16 cellular contexts compared by ENCODE assay signal in the genomic region with DNA sequence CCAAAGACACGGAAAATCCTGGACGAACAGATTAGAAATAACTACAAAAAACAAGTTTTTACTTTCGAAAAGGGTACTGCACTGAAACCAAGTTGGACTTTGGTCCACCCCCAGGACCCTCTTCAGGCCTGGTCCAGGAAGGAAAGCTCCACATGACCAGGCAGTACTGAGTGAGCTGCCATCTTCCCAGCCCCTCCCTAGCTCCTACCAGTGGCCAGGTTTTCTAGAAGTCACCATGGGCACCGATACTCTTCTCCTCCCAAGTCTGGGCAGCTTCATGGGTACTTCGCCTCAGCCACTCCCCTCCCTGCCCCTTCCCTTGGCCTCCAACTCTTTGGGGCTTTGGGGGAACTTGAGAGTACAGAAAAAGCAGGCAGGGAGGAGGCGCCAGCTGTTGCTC. TPM values are rescaled to one million over a fixed set of nuclear protein-coding genes. Genes with fewer than 3 reads are reported as not detected.
DNase-seq lines count a peak whose midpoint lies in the region; ATAC-seq lines count a peak whose summit lies in the region.
"Had no signal": no experiment of that assay in that cellular context is flagged by ENCODE, and none has a peak within 500 bp of the region (broad histone marks: within the 10 kb centered on the region; RNA-seq: fewer than 3 reads in every experiment).

No MANE protein-coding gene starts in this region.

- H3K27me3 Mint-ChIP-seq in activated naive CD4-positive, alpha-beta T cell treated with anti-CD3 and anti-CD28 coated beads, Interleukin-2, amount 50 U/mL, for 24 hours = no peaks in the 10 kb centered on the region
- H3K27me3 Mint-ChIP-seq in activated T-helper 17 cell treated with anti-CD3 and anti-CD28 coated beads, Interleukin-2, amount 50 U/mL, for 72 hours = no peaks in the 10 kb centered on the region
- no peaks in the 10 kb centered on the region for H3K27me3 Mint-ChIP-seq in naive thymus-derived CD4-positive, alpha-beta T cell

- peak overlapping the region; percentile 40 for H3K4me3 ChIP-seq in naive thymus-derived CD4-positive, alpha-beta T cell (ENCODE audit: low read length)
- H3K4me3 ChIP-seq: neural progenitor cell, SK-N-MC had no signal

- H3K4me1 ChIP-seq in naive thymus-derived CD4-positive, alpha-beta T cell (ENCODE audit: control insufficient read depth in 2 of 2, insufficient read depth in 2 of 2, low read length in 2 of 2) = peaks cover 70 to 84% of the 10 kb centered on the region in 2 donors

- CTCF ChIA-PET in naive thymus-derived CD4-positive, alpha-beta T cell (lab: Charles Lee) = interaction anchor here (1.0 to 6.8 kb wide), 14 partner anchors 12 to 141 kb away, joined by 3 to 201 read pairs (median 8); a partner anchor contains a TSS

- peaks cover 92% of the 10 kb centered on the region for H3K4me1 Mint-ChIP-seq in activated naive CD4-positive, alpha-beta T cell treated with anti-CD3 and anti-CD28 coated beads, Interleukin-2, amount 50 U/mL, for 24 hours
- peaks cover 72% of the 10 kb centered on the region for H3K4me1 Mint-ChIP-seq in activated T-helper 17 cell treated with anti-CD3 and anti-CD28 coated beads, Interleukin-2, amount 50 U/mL, for 72 hours
- peaks cover 64 to 100% (median 92%) of the 10 kb centered on the region in 7 donors for H3K4me1 Mint-ChIP-seq in naive thymus-derived CD4-positive, alpha-beta T cell

- ATAC-seq in activated T-helper 17 cell treated with anti-CD3 and anti-CD28 coated beads, Interleukin-2, amount 50 U/mL, for 72 hours (replicated peaks) = no peak
- ATAC-seq in naive thymus-derived CD4-positive, alpha-beta T cell = no peak
- ATAC-seq in HG03025 (IDR thresholded peaks at IDR 0.05; ENCODE audit: low FRiP score, unreplicated experiment) = no peak
- no peak for ATAC-seq in GM18868 (IDR thresholded peaks at IDR 0.05; ENCODE audit: unreplicated experiment)
- ATAC-seq: esophagus mucosa, left lobe of liver had no signal

- no peaks in the 10 kb centered on the region for H3K27me3 ChIP-seq in naive thymus-derived CD4-positive, alpha-beta T cell (ENCODE audit: control insufficient read depth in 2 of 2, insufficient read depth in 2 of 2, low read length in 2 of 2)
- H3K27me3 ChIP-seq: neural progenitor cell had no signal

- no peaks in the 10 kb centered on the region for H3K9me3 ChIP-seq in naive thymus-derived CD4-positive, alpha-beta T cell (ENCODE audit: control insufficient read depth in 2 of 3, low read length in 3 of 3)

- H3K27ac Mint-ChIP-seq in activated naive CD4-positive, alpha-beta T cell treated with anti-CD3 and anti-CD28 coated beads, Interleukin-2, amount 50 U/mL, for 24 hours = peak overlapping the region; percentile 99
- peak overlapping the region; percentile 94 for H3K27ac Mint-ChIP-seq in activated T-helper 17 cell treated with anti-CD3 and anti-CD28 coated beads, Interleukin-2, amount 50 U/mL, for 72 hours
- H3K27ac Mint-ChIP-seq in naive thymus-derived CD4-positive, alpha-beta T cell = peak overlapping the region; percentile 95 to 99 (median 98)

- POLR2A ChIA-PET in naive thymus-derived CD4-positive, alpha-beta T cell (lab: Charles Lee) = interaction anchor here (0.8 to 16.5 kb wide), 16 partner anchors 7 to 137 kb away, joined by 3 to 726 read pairs (median 10); a partner anchor contains a TSS

- intact Hi-C loops in naive thymus-derived CD4-positive, alpha-beta T cell (cut with micrococcal nuclease) = loop anchor here (2.0 to 5.0 kb wide), 2 partner anchors 29 to 93 kb away; a partner anchor contains a TSS

- H3K36me3 Mint-ChIP-seq in activated naive CD4-positive, alpha-beta T cell treated with anti-CD3 and anti-CD28 coated beads, Interleukin-2, amount 50 U/mL, for 24 hours = peaks cover 39% of the 10 kb centered on the region
- H3K36me3 Mint-ChIP-seq in activated T-helper 17 cell treated with anti-CD3 and anti-CD28 coated beads, Interleukin-2, amount 50 U/mL, for 72 hours (ENCODE audit: low read depth) = peaks cover 100% of the 10 kb centered on the region
- H3K36me3 Mint-ChIP-seq in naive thymus-derived CD4-positive, alpha-beta T cell = peaks cover 9 to 85% (median 46%) of the 10 kb centered on the region in 5 donors

- H3K9me3 Mint-ChIP-seq in activated naive CD4-positive, alpha-beta T cell treated with anti-CD3 and anti-CD28 coated beads, Interleukin-2, amount 50 U/mL, for 24 hours = no peaks in the 10 kb centered on the region
- no peaks in the 10 kb centered on the region for H3K9me3 Mint-ChIP-seq in activated T-helper 17 cell treated with anti-CD3 and anti-CD28 coated beads, Interleukin-2, amount 50 U/mL, for 72 hours
- H3K9me3 Mint-ChIP-seq in naive thymus-derived CD4-positive, alpha-beta T cell = no peaks in the 10 kb centered on the region
- H3K9me3 Mint-ChIP-seq: neural progenitor cell had no signal

- no peak for DNase-seq in activated naive CD4-positive, alpha-beta T cell (lab: John Stamatoyannopoulos, UW)
- no peak for DNase-seq in naive thymus-derived CD4-positive, alpha-beta T cell
- DNase-seq in KG1 (lab: John Stamatoyannopoulos, UW) = no peak
- no peak for DNase-seq in EL
- DNase-seq: activated CD4-positive, alpha-beta T cell treated with anti-CD3 and anti-CD28 coated beads for 1 hour; DMS79 treated with DMSO at 0.1 percent for 48 hours; hippocampal formation; NCI-H1105 treated with DMSO at 0.1 percent for 48 hours had no signal

- H3K4me3 Mint-ChIP-seq in activated naive CD4-positive, alpha-beta T cell treated with anti-CD3 and anti-CD28 coated beads, Interleukin-2, amount 50 U/mL, for 24 hours = peak overlapping the region; percentile 82
- H3K4me3 Mint-ChIP-seq in activated T-helper 17 cell treated with anti-CD3 and anti-CD28 coated beads, Interleukin-2, amount 50 U/mL, for 72 hours = peak overlapping the region; percentile 79
- peak overlapping the region; percentile 74 to 89 (median 85) for H3K4me3 Mint-ChIP-seq in naive thymus-derived CD4-positive, alpha-beta T cell
- H3K4me3 Mint-ChIP-seq: neural progenitor cell had no signal

- peaks cover 19 to 30% (median 25%) of the 10 kb centered on the region in 3 experiments for H3K36me3 ChIP-seq in naive thymus-derived CD4-positive, alpha-beta T cell (ENCODE audit: control insufficient read depth in 2 of 3, insufficient read depth in 3 of 3, low read length in 3 of 3)
- H3K36me3 ChIP-seq: neural progenitor cell had no signal

- H3K27ac ChIP-seq in naive thymus-derived CD4-positive, alpha-beta T cell (ENCODE audit: low read depth, low read length) = peak overlapping the region; percentile 93
- H3K27ac ChIP-seq: neural progenitor cell, SK-N-MC had no signal

RNA-seq across cellular contexts. Expression of a gene that starts 6.6 kb away (rescaled TPM):
- total RNA-seq in activated T-helper 17 cell treated with anti-CD3 and anti-CD28 coated beads, Interleukin-2, amount 50 U/mL, for 72 hours = 10 to 100 TPM; 19.9 to 81.8 TPM
- total RNA-seq in naive thymus-derived CD4-positive, alpha-beta T cell = 100 to 1,000 TPM in 2 of 5 experiments, 10 to 100 TPM in 3; 38.7 to 123 (median 47.9) TPM
- polyA plus RNA-seq in naive thymus-derived CD4-positive, alpha-beta T cell = 10 to 100 TPM; 10.9 to 14.0 TPM

RNA-seq across cellular contexts. Expression of a gene that starts 12.0 kb away (rescaled TPM):
- 10 to 100 TPM; 24.1 to 28.2 TPM for total RNA-seq in activated T-helper 17 cell treated with anti-CD3 and anti-CD28 coated beads, Interleukin-2, amount 50 U/mL, for 72 hours
- total RNA-seq in naive thymus-derived CD4-positive, alpha-beta T cell = 10 to 100 TPM; 23.0 to 65.4 (median 52.9) TPM
- 100 to 1,000 TPM in 1 of 2 donors, 10 to 100 TPM in 1; 48.7 to 104 TPM for polyA plus RNA-seq in naive thymus-derived CD4-positive, alpha-beta T cell

RNA-seq across cellular contexts. Expression of a gene that starts 19.1 kb away (rescaled TPM):
- 10 to 100 TPM; 21.1 to 42.1 TPM for total RNA-seq in activated T-helper 17 cell treated with anti-CD3 and anti-CD28 coated beads, Interleukin-2, amount 50 U/mL, for 72 hours
- total RNA-seq in naive thymus-derived CD4-positive, alpha-beta T cell = 100 to 1,000 TPM in 4 of 5 experiments, 10 to 100 TPM in 1; 74.1 to 217 (median 130) TPM
- polyA plus RNA-seq in naive thymus-derived CD4-positive, alpha-beta T cell = 100 to 1,000 TPM; 560 to 590 TPM

RNA-seq across cellular contexts. Expression of a gene that starts 29.2 kb away (rescaled TPM):
- total RNA-seq in activated T-helper 17 cell treated with anti-CD3 and anti-CD28 coated beads, Interleukin-2, amount 50 U/mL, for 72 hours = 100 to 1,000 TPM; 262 to 317 TPM
- 100 to 1,000 TPM in 1 of 5 experiments, 10 to 100 TPM in 4; 22.5 to 208 (median 80.9) TPM for total RNA-seq in naive thymus-derived CD4-positive, alpha-beta T cell
- polyA plus RNA-seq in naive thymus-derived CD4-positive, alpha-beta T cell = 100 to 1,000 TPM; 204 to 220 TPM

RNA-seq across cellular contexts. Expression of a gene that starts 30.0 kb away (rescaled TPM):
- total RNA-seq in activated T-helper 17 cell treated with anti-CD3 and anti-CD28 coated beads, Interleukin-2, amount 50 U/mL, for 72 hours = 100 to 1,000 TPM; 167 to 176 TPM
- 100 to 1,000 TPM in 1 of 5 experiments, 10 to 100 TPM in 4; 30.3 to 121 (median 38.4) TPM for total RNA-seq in naive thymus-derived CD4-positive, alpha-beta T cell
- polyA plus RNA-seq in naive thymus-derived CD4-positive, alpha-beta T cell = 10 to 100 TPM; 24.4 to 46.7 TPM
